ENCODE assay signal across 1 cellular context in the genomic region with DNA sequence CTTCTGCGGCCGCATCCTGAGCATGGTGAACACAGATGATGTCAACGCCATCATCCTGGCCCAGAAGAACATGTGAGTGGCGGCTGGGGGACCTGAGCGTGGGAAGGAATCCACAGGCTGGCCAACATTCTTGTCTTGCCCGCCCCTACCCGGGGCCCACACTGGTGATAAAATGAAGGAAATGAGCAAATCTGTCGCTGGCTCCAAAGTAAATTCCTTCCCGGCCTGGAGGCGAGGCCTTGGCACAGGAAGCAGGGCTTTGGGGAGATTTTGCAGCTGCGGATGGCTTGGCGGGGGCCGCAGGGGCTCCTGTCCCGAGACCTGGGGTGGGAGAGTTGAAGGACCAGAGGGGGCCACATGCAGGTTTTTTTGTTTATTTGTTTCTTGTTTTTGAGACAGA.
A peak's percentile ranks its signal among the peaks of the same experiment; 100 is the strongest.
TF ChIP-seq lines count a peak whose summit lies in the region.

No MANE protein-coding gene starts in this region.

TF ChIP-seq in K562, 482 proteins besides CTCF, POLR2A, EP300 and RAD21:
- TF ChIP-seq ZBTB7A (IDR thresholded peaks at IDR 0.05; ENCODE audit: borderline replicate concordance, control insufficient read depth, low read depth, low read length) (no peak), RBFOX2 (IDR thresholded peaks at IDR 0.05; ENCODE audit: low read depth, low read length) (peak; percentile 29; the same call in 1 of the 2 replicates), ZNF146 (CRISPR knock-in tag; IDR thresholded peaks at IDR 0.05; ENCODE audit: unreplicated experiment) (no peak), POLR2G (IDR thresholded peaks at IDR 0.05; ENCODE audit: low read depth, low read length) (0 out of 2 replicates have a peak, but pooled peaks have one; percentile 30)
